In the genomic region with DNA sequence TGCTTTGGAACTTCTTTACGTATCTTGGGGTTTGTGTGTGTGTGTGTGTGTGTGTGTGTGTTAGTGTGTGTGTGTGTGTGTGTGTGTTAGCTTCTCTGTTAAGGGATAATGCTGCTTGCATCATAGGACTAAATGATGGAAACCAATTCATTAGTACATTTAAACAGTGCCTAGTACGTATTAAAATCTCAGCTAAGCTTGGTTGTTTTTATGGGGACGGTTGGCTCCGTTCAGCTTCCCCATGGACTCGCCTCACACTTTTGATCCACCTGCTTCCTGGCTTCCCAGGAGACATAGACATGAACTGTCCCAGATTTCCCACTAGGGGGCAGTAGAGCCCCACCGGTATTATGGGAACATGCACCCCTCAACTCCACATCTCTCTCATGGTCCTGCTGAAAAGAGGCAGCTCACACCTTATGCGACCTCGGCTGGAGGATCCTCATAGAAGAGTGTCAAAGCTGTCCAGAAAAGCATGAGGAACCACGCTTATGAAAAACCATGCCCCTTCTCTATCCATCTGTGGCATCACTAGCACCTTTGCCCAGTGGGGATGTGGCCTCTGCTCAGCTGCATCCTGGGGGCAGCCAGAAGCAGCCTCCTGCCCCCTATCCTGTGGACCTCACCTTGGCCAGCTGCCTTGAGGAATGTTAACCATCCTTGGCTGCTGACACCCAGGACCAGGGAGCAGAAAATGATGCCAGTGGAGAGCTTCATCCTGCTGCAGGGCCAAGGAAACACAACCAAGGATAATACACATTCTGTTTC, we compare ENCODE assay signal across 8 cellular contexts. TPM values are rescaled to one million over a fixed set of nuclear protein-coding genes. Genes with fewer than 3 reads are reported as not detected.
DNase-seq lines count a peak whose midpoint lies in the region; ATAC-seq lines count a peak whose summit lies in the region.

No MANE protein-coding gene starts in this region.

- H3K4ac ChIP-seq in mesendoderm (ENCODE audit: low read depth, low read length), result no peak overlapping the region

- no peak overlapping the region for H3K27ac ChIP-seq in mesendoderm (ENCODE audit: low read depth, low read length)

- no peak overlapping the region for H3K18ac ChIP-seq in mesendoderm (ENCODE audit: low read length)

- no peak overlapping the region for H3K23ac ChIP-seq in mesendoderm (ENCODE audit: low read length)

- H3K4me1 ChIP-seq in mesendoderm (ENCODE audit: control insufficient read depth, low read depth, low read length), result no peaks in the 10 kb centered on the region

- no peaks in the 10 kb centered on the region for H3K79me1 ChIP-seq in mesendoderm (ENCODE audit: low read length)

- peak in 10 of 14 donors; percentile 4 to 50 (median 28) for DNase-seq in C1 segment of cervical spinal cord (lab: John Stamatoyannopoulos, UW)
- DNase-seq in GM19238 (ENCODE audit: insufficient read length, low spot score), result peak; percentile 66
- peak; percentile 84 for DNase-seq in NCI-H69 (lab: John Stamatoyannopoulos, UW)
- DNase-seq in activated CD4-positive, alpha-beta T cell treated with anti-CD3 and anti-CD28 coated beads, Interleukin-2, amount 50 U/mL, for 4 hours, result peak; percentile 43 to 54
- DNase-seq in effector CD4-positive, alpha-beta T cell, result peak; percentile 54
- peak; percentile 81 for DNase-seq in mesendoderm
- DNase-seq in stimulated activated CD8-positive, alpha-beta memory T cell treated with anti-CD3 and anti-CD28 coated beads, Interleukin-2, amount 100 ng/mL, for 48 hours (ENCODE audit: low read depth in 2 of 2), result peak; percentile 26 to 48

- no peaks in the 10 kb centered on the region for H3K27me3 ChIP-seq in mesendoderm (ENCODE audit: insufficient read depth, low read length, poor library complexity)

- no peak overlapping the region for H3K4me2 ChIP-seq in mesendoderm (ENCODE audit: low read length)

- no peak overlapping the region for H2BK120ac ChIP-seq in mesendoderm (ENCODE audit: low read depth, low read length)

- no peak overlapping the region for H4K5ac ChIP-seq in mesendoderm (ENCODE audit: low read length)

- no peak overlapping the region for H3K56ac ChIP-seq in mesendoderm (ENCODE audit: low read length)

- WGBS in mesendoderm (ENCODE audit: extremely low coverage, insufficient coverage, low lambda C conversion rate), result no CpG with 5 or more reads among the region's 9 CpGs

- peak; percentile 68 for ATAC-seq in HG03469 (IDR thresholded peaks at IDR 0.05; ENCODE audit: unreplicated experiment)

- H2AK5ac ChIP-seq in mesendoderm (ENCODE audit: low read length), result no peak overlapping the region

- H3K4me3 ChIP-seq in mesendoderm (ENCODE audit: low read length), result no peak overlapping the region

- no peaks in the 10 kb centered on the region for H3K36me3 ChIP-seq in mesendoderm (ENCODE audit: control insufficient read depth, insufficient read depth, low read length)

- no peak overlapping the region for H3K9ac ChIP-seq in mesendoderm (ENCODE audit: low read length)

- no peak overlapping the region for H2BK5ac ChIP-seq in mesendoderm (ENCODE audit: low read length)

- H2BK15ac ChIP-seq in mesendoderm (replicated peaks; ENCODE audit: low read depth), result no peak overlapping the region

- no peak overlapping the region for H4K8ac ChIP-seq in mesendoderm (ENCODE audit: low read depth, low read length)

- H3K79me2 ChIP-seq in mesendoderm (ENCODE audit: control insufficient read depth, insufficient read depth, low read length), result no peaks in the 10 kb centered on the region

RNA-seq across cellular contexts. Expression of a gene that starts 9.7 kb away (rescaled TPM):
- polyA plus RNA-seq in mesendoderm (2013, experiment 1 of 2), result 74.3 TPM
- 70.3 TPM for polyA plus RNA-seq in mesendoderm (2013, experiment 2 of 2)

RNA-seq across cellular contexts. Expression of a gene that starts 16.8 kb away (rescaled TPM):
- polyA plus RNA-seq in mesendoderm (2013, experiment 1 of 2), result not detected
- not detected for polyA plus RNA-seq in mesendoderm (2013, experiment 2 of 2)

RNA-seq across cellular contexts. Expression of a gene that starts 57.1 kb away (rescaled TPM):
- not detected for polyA plus RNA-seq in mesendoderm (2013, experiment 1 of 2)
- not detected for polyA plus RNA-seq in mesendoderm (2013, experiment 2 of 2)

Comparison
In these comparisons a context has a peak if more than half of its experiments do, and no peak if none do; other contexts are left out.
1. DNase-seq: peak in every context shown above with its lines; median percentile 84 in NCI-H69; 81 in mesendoderm; 66 in GM19238; 54 in effector CD4-positive, alpha-beta T cell; 48 in activated CD4-positive, alpha-beta T cell treated with anti-CD3 and anti-CD28 coated beads, Interleukin-2, amount 50 U/mL, for 4 hours; 37 in stimulated activated CD8-positive, alpha-beta memory T cell treated with anti-CD3 and anti-CD28 coated beads, Interleukin-2, amount 100 ng/mL, for 48 hours; 28 in C1 segment of cervical spinal cord.